In the genomic region with DNA sequence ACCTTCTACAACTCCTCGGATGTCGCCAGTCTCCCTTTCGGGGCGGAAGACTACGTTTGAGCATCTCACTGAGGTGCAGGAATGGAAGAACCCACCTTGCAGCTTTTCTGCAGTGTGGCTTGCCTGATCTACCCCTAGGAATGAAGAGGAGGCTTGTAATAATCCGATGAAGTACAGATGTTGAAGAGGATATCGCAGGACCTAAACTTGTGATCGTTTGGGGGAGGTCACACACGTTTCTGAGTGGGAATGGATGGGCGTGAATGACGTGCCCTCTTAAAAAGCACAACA, we compare ENCODE assay signal across 7 cellular contexts. TPM values are rescaled to one million over a fixed set of nuclear protein-coding genes. Genes with fewer than 3 reads are reported as not detected.
DNase-seq lines count a peak whose midpoint lies in the region; ATAC-seq and TF ChIP-seq lines count a peak whose summit lies in the region.

No MANE protein-coding gene starts in this region.

- H2BK15ac ChIP-seq in mesenchymal stem cell (ENCODE audit: low read depth, poor library complexity, severe bottlenecking): no peak overlapping the region

- no peak for TF ChIP-seq POLR2A in body of pancreas (IDR thresholded peaks at IDR 0.05)

- peak overlapping the region; percentile 81 for H3K4me3 ChIP-seq in Karpas-422 (ENCODE audit: low read length)
- peak overlapping the region; percentile 14 to 57 for H3K4me3 ChIP-seq in body of pancreas
- peak overlapping the region; percentile 87 to 90 for H3K4me3 ChIP-seq in mesenchymal stem cell (ENCODE audit: insufficient read depth in 1 of 2, low read depth in 1 of 2, low read length in 2 of 2)

- H3K27ac ChIP-seq in Karpas-422 (ENCODE audit: low read length): peak overlapping the region; percentile 58
- H3K27ac ChIP-seq in body of pancreas: peak overlapping the region; percentile 99
- peak overlapping the region; percentile 51 for H3K27ac ChIP-seq in mesenchymal stem cell (ENCODE audit: low read length, poor library complexity, severe bottlenecking)

- intact Hi-C loops in body of pancreas (cut with DNase I): no loop called here

- H3K9me3 ChIP-seq in Karpas-422 (ENCODE audit: low read length) (no peaks in the 10 kb centered on the region), body of pancreas (no peaks in the 10 kb centered on the region), mesenchymal stem cell (ENCODE audit: control insufficient read depth, low read length) (no peaks in the 10 kb centered on the region)

- H3K4ac ChIP-seq in mesenchymal stem cell (ENCODE audit: low read depth in 1 of 2, low read length in 2 of 2): no peak overlapping the region

- H3K4me2 ChIP-seq in Karpas-422 (ENCODE audit: low read depth, low read length, poor library complexity, severe bottlenecking) (peak overlapping the region; percentile 77), mesenchymal stem cell (ENCODE audit: low read length, poor library complexity, severe bottlenecking) (peak overlapping the region; percentile 84)

- no peak for TF ChIP-seq CTCF in body of pancreas (IDR thresholded peaks at IDR 0.05)

- H3K4me1 ChIP-seq in Karpas-422 (ENCODE audit: low read length) (peaks cover 35% of the 10 kb centered on the region), body of pancreas (peaks cover 28% of the 10 kb centered on the region), mesenchymal stem cell (ENCODE audit: control insufficient read depth, insufficient read depth, low read depth, low read length) (no peaks in the 10 kb centered on the region)

- peak overlapping the region; percentile 85; the same call in 1 of the 2 replicates for H2AFZ ChIP-seq in Karpas-422 (ENCODE audit: low read length)
- no peak overlapping the region for H2AFZ ChIP-seq in mesenchymal stem cell (ENCODE audit: low read depth, low read length)

- H2BK120ac ChIP-seq in mesenchymal stem cell (ENCODE audit: low read depth, low read length): no peak overlapping the region

- ATAC-seq in GM19043 (IDR thresholded peaks at IDR 0.05; ENCODE audit: low read depth, unreplicated experiment): peak; percentile 5
- ATAC-seq in body of pancreas: no peak
- no peak for ATAC-seq in HG03039 (IDR thresholded peaks at IDR 0.05; ENCODE audit: unreplicated experiment)
- ATAC-seq in HG02623 (IDR thresholded peaks at IDR 0.05; ENCODE audit: unreplicated experiment): no peak

- H4K8ac ChIP-seq in mesenchymal stem cell (ENCODE audit: low read length): no peak overlapping the region

- no peak overlapping the region for H4K91ac ChIP-seq in mesenchymal stem cell (ENCODE audit: low read length)

- H3K9me2 ChIP-seq in Karpas-422 (replicated peaks; ENCODE audit: insufficient read depth, low read length): no peaks in the 10 kb centered on the region

- H4K20me1 ChIP-seq in Karpas-422 (ENCODE audit: insufficient read depth, low read depth, low read length): peaks cover 3% of the 10 kb centered on the region; the same call in 1 of the 2 replicates

- peak overlapping the region in 1 of 2 experiments; percentile 70 for H3K18ac ChIP-seq in mesenchymal stem cell (ENCODE audit: low read depth in 1 of 2, low read length in 2 of 2)

- H3K36me3 ChIP-seq in Karpas-422 (ENCODE audit: insufficient read depth, low read length) (no peaks in the 10 kb centered on the region), body of pancreas (replicated peaks in 1 of 2; ENCODE audit: insufficient read depth in 1 of 2, low read depth in 2 of 2) (no peaks in the 10 kb centered on the region), mesenchymal stem cell (ENCODE audit: control insufficient read depth in 1 of 2, insufficient read depth in 2 of 2, low read depth in 1 of 2, low read length in 2 of 2) (no peaks in the 10 kb centered on the region)

- H3K23ac ChIP-seq in mesenchymal stem cell (ENCODE audit: low read length in 2 of 2): peak overlapping the region in 1 of 2 experiments; percentile 31

- DNase-seq in Karpas-422 (peak; percentile 78), body of pancreas (no peak), mesenchymal stem cell (no peak), retina (no peak)

- H2BK5ac ChIP-seq in mesenchymal stem cell (ENCODE audit: low read depth, low read length, poor library complexity, severe bottlenecking): no peak overlapping the region

- 0 to 1% methylated on average over 11 of the region's 11 CpGs for WGBS in body of pancreas, 2 donors
- 2% methylated on average over 11 of the region's 11 CpGs for WGBS in mesenchymal stem cell

- no peak overlapping the region for H3K14ac ChIP-seq in mesenchymal stem cell (ENCODE audit: low read length in 2 of 2)

- H2BK12ac ChIP-seq in mesenchymal stem cell (ENCODE audit: low read length in 2 of 2): no peak overlapping the region

- H3K9ac ChIP-seq in Karpas-422 (ENCODE audit: low read length): peak overlapping the region; percentile 84
- peak overlapping the region; percentile 98 for H3K9ac ChIP-seq in mesenchymal stem cell (ENCODE audit: low read length)

- peaks cover 7% of the 10 kb centered on the region for H3K79me1 ChIP-seq in mesenchymal stem cell (replicated peaks; ENCODE audit: low read length, poor library complexity, severe bottlenecking)

- H3K79me2 ChIP-seq in Karpas-422 (ENCODE audit: low read length): peaks cover 57% of the 10 kb centered on the region

- no peak overlapping the region for H2AK5ac ChIP-seq in mesenchymal stem cell (ENCODE audit: low read length, severe bottlenecking)

- H3K27me3 ChIP-seq in Karpas-422 (ENCODE audit: low read length): no peaks in the 10 kb centered on the region
- H3K27me3 ChIP-seq in body of pancreas: no peaks in the 10 kb centered on the region
- H3K27me3 ChIP-seq in mesenchymal stem cell (ENCODE audit: control insufficient read depth in 1 of 2, insufficient read depth in 1 of 2, low read length in 2 of 2): no peaks in the 10 kb centered on the region

RNA-seq across cellular contexts. Expression of gene MAN1A2, which starts 0.5 kb away (rescaled TPM):
- 29.5 and 43.0 TPM in 2 replicates for total RNA-seq in Karpas-422 (2014; rRNA removed; shearing (Covaris generic); ENCODE audit: low replicate concordance)
- total RNA-seq in body of pancreas: 10 to 100 TPM; 37.9 to 54.4 TPM
- polyA plus RNA-seq in mesenchymal stem cell (2013, experiment 1 of 2): 28.6 TPM
- 29.2 TPM for polyA plus RNA-seq in mesenchymal stem cell (2013, experiment 2 of 2)

Comparison
In these comparisons a context has a peak if more than half of its experiments do, and no peak if none do; other contexts are left out.
1. H3K4me3 ChIP-seq: peak in every context shown above with its lines; median percentile 88 in mesenchymal stem cell; 81 in Karpas-422; 36 in body of pancreas.